In the genomic region with DNA sequence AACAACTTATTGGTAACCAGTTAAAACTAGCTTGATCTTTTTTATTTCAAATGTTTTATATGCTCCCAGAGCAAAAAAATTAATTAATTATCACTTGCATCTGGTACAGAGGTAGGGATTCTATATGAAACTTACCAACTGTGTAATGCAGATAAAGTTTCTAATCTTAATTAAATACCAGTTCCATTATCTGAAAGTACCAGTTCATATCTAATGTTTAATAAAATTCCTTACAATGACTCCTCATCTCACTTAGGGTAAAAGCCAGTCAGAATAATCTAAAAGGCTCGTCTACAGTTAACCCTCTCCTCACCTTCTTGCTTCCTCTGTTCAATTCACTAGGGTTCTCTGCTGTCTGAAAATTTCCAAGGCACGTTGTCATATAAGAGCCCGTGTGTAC, we compare ENCODE assay signal across 26 cellular contexts.
"Had no signal": no experiment of that assay in that cellular context is flagged by ENCODE, and none has a peak within 500 bp of the region (broad histone marks: within the 10 kb centered on the region; RNA-seq: fewer than 3 reads in every experiment).

No MANE protein-coding gene starts in this region.

- H3K9me3 Mint-ChIP-seq: mesothelial cell of epicardium had no signal

- H3K27ac ChIP-seq: colonic mucosa, epithelial cell of prostate, esophagus squamous epithelium, gastrocnemius medialis, heart right ventricle, left lung, lower lobe of right lung had no signal

- H3K4me1 ChIP-seq: colonic mucosa, gastrocnemius medialis, left lung, lower lobe of right lung had no signal

- ATAC-seq: effector memory CD8-positive, alpha-beta T cell; esophagus mucosa; gastrocnemius medialis; heart right ventricle; left cardiac atrium; left lung; left ventricle myocardium superior; lower lobe of right lung; mucosa of descending colon had no signal

- DNase-seq: colonic mucosa; cortex of kidney; effector CD8-positive, alpha-beta T cell; effector memory CD8-positive, alpha-beta T cell; endodermal cell; erythroblast; esophagus squamous epithelium; foreskin fibroblast; foreskin melanocyte; gastrocnemius medialis; glutamatergic neuron; head of caudate nucleus; heart right ventricle; hippocampal formation; left cardiac atrium; left lung; left ventricle myocardium superior; lower lobe of right lung; mucosa of descending colon had no signal

- H3K4me1 Mint-ChIP-seq: endodermal cell had no signal

- H3K27ac Mint-ChIP-seq: dendritic cell treated with granulocyte-macrophage colony-stimulating factor and Interleukin-4, amounts not matched to agents 40 ng/mL and 50 ng/mL, for 4 days; effector memory CD8-positive, alpha-beta T cell; endodermal cell; mesothelial cell of epicardium had no signal

- H3K27me3 Mint-ChIP-seq: dendritic cell treated with granulocyte-macrophage colony-stimulating factor and Interleukin-4, amounts not matched to agents 40 ng/mL and 50 ng/mL, for 4 days; effector memory CD8-positive, alpha-beta T cell had no signal

- H3K4me3 Mint-ChIP-seq: dendritic cell treated with granulocyte-macrophage colony-stimulating factor and Interleukin-4, amounts not matched to agents 40 ng/mL and 50 ng/mL, for 4 days; effector memory CD8-positive, alpha-beta T cell; endodermal cell; mesothelial cell of epicardium had no signal

- H3K9me3 ChIP-seq: colonic mucosa, esophagus squamous epithelium, gastrocnemius medialis, heart right ventricle, left lung, lower lobe of right lung, mucosa of descending colon had no signal

- H3K4me3 ChIP-seq: colonic mucosa, esophagus squamous epithelium, gastrocnemius medialis, heart right ventricle, left lung, lower lobe of right lung, mucosa of descending colon had no signal

- H3K27me3 ChIP-seq: colonic mucosa, esophagus squamous epithelium, gastrocnemius medialis, heart right ventricle, left lung had no signal

- H3K36me3 ChIP-seq: colonic mucosa, esophagus squamous epithelium, gastrocnemius medialis, left lung, lower lobe of right lung had no signal

- FAIRE-seq: endometrium, islet of Langerhans, keratinocyte had no signal
